Comparison of ENCODE assay signal across 11 cellular contexts in genomic region chr5:40716000-40716399, GRCh38. TPM values are rescaled to one million over a fixed set of nuclear protein-coding genes. Genes with fewer than 3 reads are reported as not detected.
A peak's percentile ranks its signal among the peaks of the same experiment; 100 is the strongest.
DNase-seq lines count a peak whose midpoint lies in the region; ATAC-seq, FAIRE-seq and TF ChIP-seq lines count a peak whose summit lies in the region.
"Had no signal": no experiment of that assay in that cellular context is flagged by ENCODE, and none has a peak within 500 bp of the region (broad histone marks: within the 10 kb centered on the region; RNA-seq: fewer than 3 reads in every experiment).

No MANE protein-coding gene starts in this region.

- H3K27ac Mint-ChIP-seq in CD4-positive, alpha-beta T cell: peak overlapping the region; percentile 22
- no peak overlapping the region for H3K27ac Mint-ChIP-seq in astrocyte (ENCODE audit: unreplicated experiment)
- H3K27ac Mint-ChIP-seq: activated CD4-positive, alpha-beta T cell treated with anti-CD3 and anti-CD28 coated beads, Interleukin-2, amount 10 ng/mL, durations not matched to agents 7 days and 5 days; stimulated activated naive CD8-positive, alpha-beta T cell treated with anti-CD3 and anti-CD28 coated beads, Interleukin-15, Interleukin-2, amounts not matched to agents 100 ng/mL and 50 ng/mL, for 24 hours had no signal

- H3K4me3 ChIP-seq in astrocyte (ENCODE audit: insufficient read depth, low read depth, low read length) (no peak overlapping the region), keratinocyte (ENCODE audit: control insufficient read depth in 2 of 3, extremely low read depth in 1 of 3, insufficient read depth in 2 of 3, low read depth in 1 of 3, low read length in 3 of 3) (no peak overlapping the region)

- H3K27ac ChIP-seq in CD4-positive, alpha-beta T cell (ENCODE audit: low read depth, low read length): no peak overlapping the region
- H3K27ac ChIP-seq in astrocyte (ENCODE audit: low read depth, low read length) (no peak overlapping the region), keratinocyte (ENCODE audit: control insufficient read depth, insufficient read depth, low read length) (no peak overlapping the region)

- H2AFZ ChIP-seq in astrocyte (ENCODE audit: low read depth, low read length) (no peak overlapping the region), keratinocyte (ENCODE audit: control insufficient read depth, low read length) (no peak overlapping the region)

- TF ChIP-seq CTCF in CD4-positive, alpha-beta T cell (IDR thresholded peaks at IDR 0.05): no peak
- TF ChIP-seq CTCF in astrocyte (IDR thresholded peaks at IDR 0.05; ENCODE audit: insufficient read depth, low read depth, low read length) (peak; percentile 14), keratinocyte (optimal IDR thresholded peaks at IDR 0.05 in 1 of 3, IDR thresholded peaks at IDR 0.05 in 1 of 3, conservative IDR thresholded peaks at IDR 0.05 in 1 of 3; ENCODE audit: extremely low read depth in 1 of 3, insufficient read depth in 2 of 3, low read length in 3 of 3) (peak in 1 of 3 experiments; percentile 46)

- intact Hi-C loops in CD4-positive, alpha-beta T cell (cut with DNase I, micrococcal nuclease): no loop called here
- intact Hi-C loops in sciatic nerve (cut with DNase I): no loop called here

- peaks cover 2% of the 10 kb centered on the region for H3K4me1 ChIP-seq in astrocyte (ENCODE audit: insufficient read depth, low read length)
- H3K4me1 ChIP-seq in keratinocyte (ENCODE audit: control insufficient read depth, extremely low read depth, insufficient read depth, low read length): peaks cover 2% of the 10 kb centered on the region

- H3K27me3 Mint-ChIP-seq in CD4-positive, alpha-beta T cell: no peaks in the 10 kb centered on the region
- no peaks in the 10 kb centered on the region for H3K27me3 Mint-ChIP-seq in astrocyte (ENCODE audit: low read depth, unreplicated experiment)
- H3K27me3 Mint-ChIP-seq: activated CD4-positive, alpha-beta T cell treated with anti-CD3 and anti-CD28 coated beads, Interleukin-2, amount 10 ng/mL, durations not matched to agents 7 days and 5 days; stimulated activated naive CD8-positive, alpha-beta T cell treated with anti-CD3 and anti-CD28 coated beads, Interleukin-15, Interleukin-2, amounts not matched to agents 100 ng/mL and 50 ng/mL, for 24 hours had no signal

- peak; percentile 79 for FAIRE-seq in HTR-8/SVneo (lab: Jason Lieb, UNC)
- FAIRE-seq in astrocyte (lab: Jason Lieb, UNC): peak; percentile 32
- FAIRE-seq in keratinocyte (lab: Jason Lieb, UNC): peak; percentile 76

- no peak for DNase-seq in CD4-positive, alpha-beta T cell
- DNase-seq in HTR-8/SVneo (ENCODE audit: insufficient read length, low spot score): no peak
- no peak for DNase-seq in astrocyte (ENCODE audit: low read depth)
- DNase-seq in keratinocyte (ENCODE audit: low read depth, low spot score): no peak
- no peak for DNase-seq in activated gamma-delta T cell treated with Interleukin-2 at 50 U/mL for 16 hours
- DNase-seq in sciatic nerve (ENCODE audit: low spot score): no peak
- no peak for DNase-seq in NCI-H2171 treated with DMSO at 0.1 percent for 48 hours (lab: John Stamatoyannopoulos, UW)
- no peak for DNase-seq in HUDEP-2 (lab: John Stamatoyannopoulos, UW; ENCODE audit: unreplicated experiment in 76 of 76)
- DNase-seq: activated CD4-positive, alpha-beta T cell treated with anti-CD3 and anti-CD28 coated beads, Interleukin-2, amount 10 ng/mL, durations not matched to agents 7 days and 5 days; small intestine had no signal

- H3K9me1 ChIP-seq in keratinocyte (ENCODE audit: control insufficient read depth, extremely low read depth, insufficient read depth, low read length): no peaks in the 10 kb centered on the region

- no peaks in the 10 kb centered on the region for H3K27me3 ChIP-seq in CD4-positive, alpha-beta T cell (ENCODE audit: control insufficient read depth, insufficient read depth, low read length)
- H3K27me3 ChIP-seq in astrocyte (ENCODE audit: insufficient read depth, low read length) (no peaks in the 10 kb centered on the region), keratinocyte (ENCODE audit: control insufficient read depth, extremely low read depth, insufficient read depth, low read length) (no peaks in the 10 kb centered on the region)

- H3K36me3 ChIP-seq in astrocyte (ENCODE audit: insufficient read depth, low read length) (no peaks in the 10 kb centered on the region), keratinocyte (ENCODE audit: control insufficient read depth in 2 of 2, extremely low read depth in 1 of 2, insufficient read depth in 2 of 2, low read length in 2 of 2) (no peaks in the 10 kb centered on the region)

- H4K20me1 ChIP-seq in astrocyte (ENCODE audit: insufficient read depth, low read length) (no peaks in the 10 kb centered on the region), keratinocyte (ENCODE audit: control insufficient read depth, extremely low read depth, insufficient read depth, low read length) (no peaks in the 10 kb centered on the region)

- CTCF ChIA-PET in CD4-positive, alpha-beta T cell (lab: Charles Lee): no interaction called here

- H3K9ac ChIP-seq in astrocyte (ENCODE audit: low read length): no peak overlapping the region
- no peak overlapping the region for H3K9ac ChIP-seq in keratinocyte (ENCODE audit: control insufficient read depth, extremely low read depth, insufficient read depth, low read length)

- dilution Hi-C loops in keratinocyte (cut with MboI; ENCODE audit: extremely low pct_ligation_motif_present, low sequenced_read_pairs): no loop called here

- H3K79me2 ChIP-seq in astrocyte (ENCODE audit: insufficient read depth, low read length) (no peaks in the 10 kb centered on the region), keratinocyte (ENCODE audit: control insufficient read depth, insufficient read depth, low read length) (no peaks in the 10 kb centered on the region)

- H3K4me2 ChIP-seq in astrocyte (ENCODE audit: low read length): no peak overlapping the region
- H3K4me2 ChIP-seq in keratinocyte (ENCODE audit: control insufficient read depth, extremely low read depth, insufficient read depth, low read depth, low read length): no peak overlapping the region

- peaks cover 2% of the 10 kb centered on the region for H3K9me3 Mint-ChIP-seq in CD4-positive, alpha-beta T cell
- H3K9me3 Mint-ChIP-seq in astrocyte (ENCODE audit: unreplicated experiment): peaks cover 6% of the 10 kb centered on the region
- H3K9me3 Mint-ChIP-seq: stimulated activated naive CD8-positive, alpha-beta T cell treated with anti-CD3 and anti-CD28 coated beads, Interleukin-15, Interleukin-2, amounts not matched to agents 100 ng/mL and 50 ng/mL, for 24 hours had no signal

- ATAC-seq in CD4-positive, alpha-beta T cell (ENCODE audit: poor library complexity): no peak
- ATAC-seq in sciatic nerve: no peak

- peaks cover 16% of the 10 kb centered on the region for H3K4me1 Mint-ChIP-seq in CD4-positive, alpha-beta T cell (ENCODE audit: low read depth)
- H3K4me1 Mint-ChIP-seq in astrocyte (ENCODE audit: low read depth, unreplicated experiment): peaks cover 6% of the 10 kb centered on the region

- no peak overlapping the region for H3K4me3 Mint-ChIP-seq in CD4-positive, alpha-beta T cell
- H3K4me3 Mint-ChIP-seq in astrocyte (ENCODE audit: unreplicated experiment): no peak overlapping the region
- H3K4me3 Mint-ChIP-seq: activated CD4-positive, alpha-beta T cell treated with anti-CD3 and anti-CD28 coated beads, Interleukin-2, amount 10 ng/mL, durations not matched to agents 7 days and 5 days; stimulated activated naive CD8-positive, alpha-beta T cell treated with anti-CD3 and anti-CD28 coated beads, Interleukin-15, Interleukin-2, amounts not matched to agents 100 ng/mL and 50 ng/mL, for 24 hours had no signal

- POLR2A ChIA-PET in CD4-positive, alpha-beta T cell (lab: Charles Lee): no interaction called here

- H3K9me3 ChIP-seq in CD4-positive, alpha-beta T cell (ENCODE audit: control insufficient read depth, low read length): no peaks in the 10 kb centered on the region
- peaks cover 1% of the 10 kb centered on the region for H3K9me3 ChIP-seq in astrocyte (ENCODE audit: insufficient read depth, low read depth, low read length)
- H3K9me3 ChIP-seq in keratinocyte (ENCODE audit: control insufficient read depth, low read depth, low read length): no peaks in the 10 kb centered on the region

- peaks cover 66% of the 10 kb centered on the region for H3K36me3 Mint-ChIP-seq in CD4-positive, alpha-beta T cell (ENCODE audit: low read depth)
- H3K36me3 Mint-ChIP-seq in astrocyte (ENCODE audit: low read depth, unreplicated experiment): peaks cover 5% of the 10 kb centered on the region

RNA-seq across cellular contexts. Expression of gene PTGER4, which starts 36.3 kb away (rescaled TPM):
- total RNA-seq in CD4-positive, alpha-beta T cell: 100 to 1,000 TPM; 352 to 356 TPM
- total RNA-seq in astrocyte (4.8 and 8.6 TPM in 2 replicates), sciatic nerve (17.1 TPM)
- polyA plus RNA-seq in keratinocyte: 7.5 to 12.2 TPM (median 9.5 TPM) in 3 replicates
- polyA plus RNA-seq in keratinocyte (2011; ENCODE audit: low read depth): 2.9 TPM
- 6.0 and 7.3 TPM in 2 replicates for polyA plus RNA-seq in keratinocyte (2011; cell fraction: cytosol; rRNA removed)
- 16.4 and 19.3 TPM in 2 replicates for polyA plus RNA-seq in keratinocyte (2011; cell fraction: nucleus; rRNA removed)
- polyA plus RNA-seq in keratinocyte (2012; ENCODE audit: low replicate concordance): 4.0 and 8.4 TPM in 2 replicates
- 9.8 to 18.0 TPM (median 12.5 TPM) in 3 replicates for polyA minus RNA-seq in keratinocyte
- 50.8 TPM for polyA minus RNA-seq in keratinocyte (2011; cell fraction: cytosol; rRNA and poly(A)+ RNA removed)
- 42.4 and 43.2 TPM in 2 replicates for polyA minus RNA-seq in keratinocyte (2011; cell fraction: nucleus; rRNA and poly(A)+ RNA removed)

RNA-seq across cellular contexts. Expression of gene TTC33, which starts 39.8 kb away (rescaled TPM):
- total RNA-seq in CD4-positive, alpha-beta T cell: 10 to 100 TPM in 1 of 2 experiments, 1 to 10 TPM in 1; 8.7 to 12.0 TPM
- total RNA-seq in astrocyte (12.0 and 13.3 TPM in 2 replicates), sciatic nerve (20.1 TPM)
- polyA plus RNA-seq in keratinocyte: 3.6 to 7.1 TPM (median 3.7 TPM) in 3 replicates
- polyA plus RNA-seq in keratinocyte (2011; ENCODE audit: low read depth): 13.7 TPM
- 3.1 and 5.6 TPM in 2 replicates for polyA plus RNA-seq in keratinocyte (2011; cell fraction: cytosol; rRNA removed)
- polyA plus RNA-seq in keratinocyte (2011; cell fraction: nucleus; rRNA removed): 4.2 and 7.2 TPM in 2 replicates
- 5.0 and 7.6 TPM in 2 replicates for polyA plus RNA-seq in keratinocyte (2012; ENCODE audit: low replicate concordance)
- 3.6 to 10.5 TPM in 2 of 3 replicates, not detected in the other for polyA minus RNA-seq in keratinocyte
- polyA minus RNA-seq in keratinocyte (2011; cell fraction: cytosol; rRNA and poly(A)+ RNA removed): 5.9 TPM
- 3.1 and 4.8 TPM in 2 replicates for polyA minus RNA-seq in keratinocyte (2011; cell fraction: nucleus; rRNA and poly(A)+ RNA removed)

Comparison
In these comparisons a context has a peak if more than half of its experiments do, and no peak if none do; other contexts are left out.
1. RNA of gene PTGER4, which starts 36.3 kb away (total RNA-seq): 352 to 356 TPM in CD4-positive, alpha-beta T cell; 17.1 TPM in sciatic nerve (single experiment) and 4.8 to 8.6 TPM in astrocyte; every median in the first group is over 10 times any median in the second.